Comparison of ENCODE assay signal across 8 cellular contexts in the genomic region with DNA sequence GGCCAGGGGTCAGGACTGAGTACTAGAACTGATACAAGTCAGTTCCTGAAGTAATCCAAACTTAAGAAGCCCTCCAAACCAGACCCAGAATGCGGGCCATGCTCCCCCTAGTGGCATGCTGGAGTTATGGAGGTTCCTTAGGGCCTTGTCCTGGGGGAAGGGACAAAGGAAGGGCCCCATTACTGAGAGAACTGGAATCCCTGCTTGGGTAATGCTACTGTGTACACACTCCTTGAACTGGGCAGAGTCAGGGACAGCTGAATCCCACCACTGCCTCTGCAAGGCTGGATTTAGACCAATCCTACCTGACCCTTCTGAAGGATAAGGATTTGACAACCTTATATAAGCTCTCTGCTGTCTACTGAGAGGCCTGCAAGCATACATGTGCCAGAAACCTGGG.
DNase-seq lines count a peak whose midpoint lies in the region; ATAC-seq and TF ChIP-seq lines count a peak whose summit lies in the region.

No MANE protein-coding gene starts in this region.

- H3K36me3 Mint-ChIP-seq in stimulated activated memory B cell treated with anti-CD40 and anti-IgM and Interleukin-4, amounts not matched to agents 10 μg/mL and 1 μg/mL and 100 μg/mL, for 72 hours = no peaks in the 10 kb centered on the region

- no peak overlapping the region for H3K4me3 Mint-ChIP-seq in stimulated activated memory B cell treated with anti-CD40 and anti-IgM and Interleukin-4, amounts not matched to agents 10 μg/mL and 1 μg/mL and 100 μg/mL, for 72 hours

- H3K27me3 Mint-ChIP-seq in stimulated activated memory B cell treated with anti-CD40 and anti-IgM and Interleukin-4, amounts not matched to agents 10 μg/mL and 1 μg/mL and 100 μg/mL, for 72 hours = peaks cover 12% of the 10 kb centered on the region

- ATAC-seq in HG03135 (IDR thresholded peaks at IDR 0.05; ENCODE audit: unreplicated experiment) = peak; percentile 77
- peak; percentile 71 for ATAC-seq in stimulated activated memory B cell treated with anti-CD40 and anti-IgM and Interleukin-4, amounts not matched to agents 10 μg/mL and 1 μg/mL and 100 μg/mL, for 72 hours

- no peaks in the 10 kb centered on the region for H3K9me3 ChIP-seq in mucosa of stomach (ENCODE audit: control insufficient read depth, low read length)

- peak overlapping the region; percentile 10 for H3K9ac ChIP-seq in mucosa of stomach (ENCODE audit: low read length)

- no peaks in the 10 kb centered on the region for H3K9me3 Mint-ChIP-seq in stimulated activated memory B cell treated with anti-CD40 and anti-IgM and Interleukin-4, amounts not matched to agents 10 μg/mL and 1 μg/mL and 100 μg/mL, for 72 hours

- H3K36me3 ChIP-seq in mucosa of stomach (ENCODE audit: control insufficient read depth, insufficient read depth, low read length) = no peaks in the 10 kb centered on the region

- H3K4me1 Mint-ChIP-seq in stimulated activated memory B cell treated with anti-CD40 and anti-IgM and Interleukin-4, amounts not matched to agents 10 μg/mL and 1 μg/mL and 100 μg/mL, for 72 hours = peaks cover 9% of the 10 kb centered on the region

- DNase-seq in activated gamma-delta T cell treated with Interleukin-2 at 50 U/mL for 16 hours (peak; percentile 9), activated gamma-delta T cell (lab: John Stamatoyannopoulos, UW) (no peak), NCI-H510A treated with DMSO at 0.1 percent for 48 hours (lab: John Stamatoyannopoulos, UW) (peak; percentile 53), erythroblast (lab: John Stamatoyannopoulos, UW) (peak; percentile 74 to 84)
- DNase-seq in activated CD4-positive, alpha-beta T cell treated with anti-CD3 and anti-CD28 coated beads, Interleukin-2, amount 50 U/mL, for 48 hours = peak; percentile 61 to 72

- no peaks in the 10 kb centered on the region for H3K27me3 ChIP-seq in mucosa of stomach (ENCODE audit: control insufficient read depth, insufficient read depth, low read length)

- H3K4me1 ChIP-seq in mucosa of stomach (ENCODE audit: control insufficient read depth, insufficient read depth, low read length) = peaks cover 25% of the 10 kb centered on the region

- no peak overlapping the region for H3K4me3 ChIP-seq in mucosa of stomach (ENCODE audit: low read length)

- no peak overlapping the region for H3K27ac Mint-ChIP-seq in stimulated activated memory B cell treated with anti-CD40 and anti-IgM and Interleukin-4, amounts not matched to agents 10 μg/mL and 1 μg/mL and 100 μg/mL, for 72 hours

- no peak for TF ChIP-seq POLR2A in erythroblast (IDR thresholded peaks at IDR 0.05; ENCODE audit: low read length)
